10 cellular contexts compared by ENCODE assay signal in the genomic region with DNA sequence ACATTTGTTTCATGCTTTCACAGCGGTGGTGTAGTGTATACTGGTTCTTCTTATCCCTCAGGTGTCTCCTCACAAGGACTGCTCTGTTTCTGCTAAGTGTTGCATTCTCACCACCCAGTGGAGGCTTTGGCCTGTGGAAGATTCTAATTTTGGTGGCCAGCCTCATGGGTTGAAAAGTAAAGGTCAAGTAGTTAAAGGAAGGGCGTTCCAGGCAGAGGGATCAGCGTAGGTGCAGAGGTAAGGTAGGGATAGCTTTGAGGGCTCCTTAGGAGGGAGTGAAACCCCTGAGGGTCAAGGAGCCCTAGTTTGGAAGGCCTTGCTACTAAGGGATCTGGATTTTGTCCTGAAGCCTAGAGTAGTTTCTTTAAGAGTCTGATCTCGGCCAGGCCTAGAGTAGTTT. TPM values are rescaled to one million over a fixed set of nuclear protein-coding genes. Genes with fewer than 3 reads are reported as not detected.
DNase-seq lines count a peak whose midpoint lies in the region; ATAC-seq, FAIRE-seq and TF ChIP-seq lines count a peak whose summit lies in the region.
"Had no signal": no experiment of that assay in that cellular context is flagged by ENCODE, and none has a peak within 500 bp of the region (broad histone marks: within the 10 kb centered on the region; RNA-seq: fewer than 3 reads in every experiment).

No MANE protein-coding gene starts in this region.

- H3K9me3 ChIP-seq in GM12878 (replicated peaks; ENCODE audit: control insufficient read depth, insufficient read depth, low read length): no peaks in the 10 kb centered on the region
- no peaks in the 10 kb centered on the region for H3K9me3 ChIP-seq in lung (ENCODE audit: control insufficient read depth in 2 of 2, insufficient read depth in 1 of 2, low read length in 1 of 2)
- no peaks in the 10 kb centered on the region for H3K9me3 ChIP-seq in transverse colon

- H3K4me2 ChIP-seq in GM12878 (ENCODE audit: control insufficient read depth, insufficient read depth): peak overlapping the region; percentile 98

- TF ChIP-seq EP300 in GM12878 (IDR thresholded peaks at IDR 0.05; ENCODE audit: borderline replicate concordance in 1 of 2, control insufficient read depth in 1 of 2, low read depth in 2 of 2, low read length in 2 of 2) (no peak), transverse colon (IDR thresholded peaks at IDR 0.05; ENCODE audit: low read depth) (no peak)

- H3K27ac ChIP-seq in GM12878 (ENCODE audit: control insufficient read depth, insufficient read depth) (peak overlapping the region; percentile 56), lung (ENCODE audit: low read depth in 1 of 2, low read length in 1 of 2) (peak overlapping the region; percentile 26 to 64), transverse colon (peak overlapping the region; percentile 96 to 97 (median 97))

- H3K4me3 ChIP-seq in GM12878 (peak overlapping the region; percentile 98), lung (peak overlapping the region; percentile 2), transverse colon (peak overlapping the region in 3 of 4 donors; percentile 60 to 86 (median 78))

- no peaks in the 10 kb centered on the region for H4K20me1 ChIP-seq in GM12878 (ENCODE audit: control insufficient read depth, insufficient read depth)

- H3K27ac Mint-ChIP-seq in activated T-cell treated with anti-CD3 and anti-CD28 coated beads, Interleukin-2, amount 50 U/mL, for 72 hours: peak overlapping the region; percentile 61

- TF ChIP-seq POLR2A in GM12878 (IDR thresholded peaks at IDR 0.05; ENCODE audit: low read depth, low read length) (no peak), transverse colon (IDR thresholded peaks at IDR 0.05) (no peak)

- peaks cover 69% of the 10 kb centered on the region for H3K4me1 Mint-ChIP-seq in activated T-cell treated with anti-CD3 and anti-CD28 coated beads, Interleukin-2, amount 50 U/mL, for 72 hours (ENCODE audit: low read depth)

- H3K9ac ChIP-seq in GM12878 (ENCODE audit: control insufficient read depth, insufficient read depth, low read length): peak overlapping the region; percentile 76

- intact Hi-C loops in GM12878 (cut with micrococcal nuclease; ENCODE audit: unreplicated experiment) (no loop called here), transverse colon (cut with DNase I; ENCODE audit: low total_unique reads) (loop anchor here (10.0 kb wide), 1 partner anchor 63 kb away; no protein-coding TSS in a partner anchor)

- peaks cover 16% of the 10 kb centered on the region for H3K4me1 ChIP-seq in GM12878 (ENCODE audit: control insufficient read depth, insufficient read depth, low read length)
- H3K4me1 ChIP-seq in lung (ENCODE audit: control insufficient read depth in 2 of 2, insufficient read depth in 2 of 2, low read length in 2 of 2): peaks cover 17 to 18% of the 10 kb centered on the region in 2 donors
- peaks cover 42 to 61% (median 53%) of the 10 kb centered on the region in 4 donors for H3K4me1 ChIP-seq in transverse colon

- TF ChIP-seq CTCF in GM12878 (IDR thresholded peaks at IDR 0.05 in 2 of 3, conservative IDR thresholded peaks at IDR 0.05 in 1 of 3; ENCODE audit: control insufficient read depth in 2 of 3, extremely low read depth in 1 of 3, insufficient read depth in 1 of 3, low read depth in 3 of 3, low read length in 3 of 3) (peak in 1 of 3 experiments; percentile 9; a peak in 1 of 6 replicates), lung (IDR thresholded peaks at IDR 0.05; ENCODE audit: control extremely low read depth, extremely low read depth) (no peak), transverse colon (IDR thresholded peaks at IDR 0.05) (no peak), omental fat pad (IDR thresholded peaks at IDR 0.05) (no peak)

- no TSS peak for BruUV-seq in GM12878 (replicated peaks; lab: Mats Ljungman, UMichigan)

- H3K27me3 ChIP-seq in GM12878 (replicated peaks in 1 of 2; ENCODE audit: control insufficient read depth in 2 of 2, insufficient read depth in 2 of 2, low read length in 1 of 2): no peaks in the 10 kb centered on the region
- no peaks in the 10 kb centered on the region for H3K27me3 ChIP-seq in lung (ENCODE audit: control insufficient read depth, insufficient read depth)
- no peaks in the 10 kb centered on the region for H3K27me3 ChIP-seq in transverse colon

- SMC1A ChIA-PET in GM12878 (lab: Charles Lee; ENCODE audit: uncharacterized antibody, unreplicated experiment): interaction anchor here (0.8 to 1.7 kb wide), 4 partner anchors 9 to 32 kb away, joined by 3 to 5 read pairs (median 3); no protein-coding TSS in a partner anchor

- TF ChIP-seq RAD21 in GM12878 (IDR thresholded peaks at IDR 0.05; ENCODE audit: insufficient read depth, low read depth, low read length): no peak

- no peaks in the 10 kb centered on the region for H3K9me3 Mint-ChIP-seq in activated T-cell treated with anti-CD3 and anti-CD28 coated beads, Interleukin-2, amount 50 U/mL, for 72 hours

- in situ Hi-C loops in GM12878 (cut with MboI) (no loop called here), transverse colon (cut with MboI; ENCODE audit: low pct_ligation_motif_present in 1 of 4, low pct_unique_long_range_greater_than_20kb in 1 of 4, low sequenced_read_pairs in 3 of 4) (no loop called here)

- no peaks in the 10 kb centered on the region for H3K27me3 Mint-ChIP-seq in activated T-cell treated with anti-CD3 and anti-CD28 coated beads, Interleukin-2, amount 50 U/mL, for 72 hours (ENCODE audit: low read depth)

- DNase-seq in activated T-cell treated with anti-CD3 and anti-CD28 coated beads, Interleukin-2, amount 50 U/mL, for 72 hours: no peak
- DNase-seq in activated T-cell treated with anti-CD3 and anti-CD28 coated beads, Interleukin-2, amount 50 U/mL, for 48 hours: no peak
- DNase-seq in GM12878 (ENCODE audit: low read depth, low spot score): no peak
- no peak for DNase-seq in lung (ENCODE audit: low spot score)
- DNase-seq in transverse colon: no peak
- no peak for DNase-seq in omental fat pad (ENCODE audit: low spot score)
- DNase-seq: activated CD4-positive, alpha-beta T cell treated with anti-CD3 and anti-CD28 coated beads, Interleukin-2, amount 50 U/mL, for 4 hours; DMS53 had no signal

- no peak for FAIRE-seq in GM12878 (lab: Jason Lieb, UNC)

- 39% methylated on average over 4 of the region's 4 CpGs for WGBS in GM12878 (ENCODE audit: insufficient coverage, insufficient replicate concordance, low lambda C conversion rate, missing lambda C conversion rate)
- WGBS in lung, 2 donors: 79 to 90% methylated on average over 4 of the region's 4 CpGs
- WGBS in transverse colon (ENCODE audit: low coverage in 1 of 2), 2 donors: 40 to 65% methylated on average over 2 to 4 of the region's 4 CpGs

- peaks cover 85% of the 10 kb centered on the region for H3K79me2 ChIP-seq in GM12878 (ENCODE audit: control insufficient read depth, insufficient read depth, low read length)

- POLR2A ChIA-PET in GM12878 (lab: Charles Lee): interaction anchor here (1.3 to 3.4 kb wide), 2 partner anchors 13 to 41 kb away, joined by 4 to 19 read pairs; partner anchors contain the start of gene TRIM52

- CTCF ChIA-PET in GM12878 (lab: Yijun Ruan, JAX): interaction anchor here (0.9 to 2.0 kb wide), 3 partner anchors 9 to 64 kb away, joined by 3 to 8 read pairs (median 6); no protein-coding TSS in a partner anchor

- ATAC-seq in activated T-cell treated with anti-CD3 and anti-CD28 coated beads, Interleukin-2, amount 50 U/mL, for 72 hours (replicated peaks in 1 of 2): no peak
- ATAC-seq in GM12878 (no peak), lung (ENCODE audit: insufficient read depth, low FRiP score) (no peak), HG03469 (IDR thresholded peaks at IDR 0.05; ENCODE audit: unreplicated experiment) (no peak), omental fat pad (ENCODE audit: low FRiP score) (no peak), GM18498 (IDR thresholded peaks at IDR 0.05; ENCODE audit: unreplicated experiment) (no peak)

- peaks cover 0 to 8% of the 10 kb centered on the region in 2 experiments; a peak in 2 of 4 replicates for H3K36me3 ChIP-seq in GM12878 (ENCODE audit: control insufficient read depth in 2 of 2, insufficient read depth in 2 of 2, low read length in 1 of 2)
- H3K36me3 ChIP-seq in lung (ENCODE audit: control insufficient read depth in 2 of 2, insufficient read depth in 2 of 2, low read length in 2 of 2): peaks cover 0 to 3% of the 10 kb centered on the region in 2 donors
- H3K36me3 ChIP-seq in transverse colon: peaks cover 0 to 7% (median 0%) of the 10 kb centered on the region in 4 donors

- peaks cover 12 to 17% of the 10 kb centered on the region in 2 donors for H3K36me3 Mint-ChIP-seq in activated T-cell treated with anti-CD3 and anti-CD28 coated beads, Interleukin-2, amount 50 U/mL, for 72 hours (ENCODE audit: insufficient read depth in 2 of 2)

- RAD21 ChIA-PET in GM12878 (lab: Charles Lee; ENCODE audit: unreplicated experiment): no interaction called here

- peak overlapping the region; percentile 81 to 98 for H3K4me3 Mint-ChIP-seq in activated T-cell treated with anti-CD3 and anti-CD28 coated beads, Interleukin-2, amount 50 U/mL, for 72 hours

- H2AFZ ChIP-seq in GM12878 (ENCODE audit: control insufficient read depth, low read depth, low read length): no peak overlapping the region

RNA-seq across cellular contexts. Expression of gene RACK1, which starts 4.6 kb away (rescaled TPM):
- total RNA-seq in activated T-cell treated with anti-CD3 and anti-CD28 coated beads, Interleukin-2, amount 50 U/mL, for 72 hours: 1,000 to 10,000 TPM; 3,606 to 3,662 TPM
- total RNA-seq in GM12878 (2013; cell fraction: nucleolus; rRNA removed): 1,060 and 1,082 TPM in 2 replicates
- total RNA-seq in GM12878 (2014; rRNA removed) (6,385 and 6,584 TPM in 2 replicates), GM12878 (2014; rRNA removed; fragmentation: Illumina TruSeq; extraction: Trizol) (4,111 and 4,251 TPM in 2 replicates), GM12878 (2021) (2,742 and 2,873 TPM in 2 replicates), lung (1,000 to 10,000 TPM; 1,254 to 2,994 TPM), transverse colon (1,000 to 10,000 TPM; 1,633 to 1,930 (median 1,753) TPM), omental fat pad (1,000 to 10,000 TPM; 1,928 to 2,385 (median 2,165) TPM)
- 2,498 TPM for polyA plus RNA-seq in GM12878 (2011; ENCODE audit: low read depth)
- polyA plus RNA-seq in GM12878 (2011; rRNA removed) (2,058 and 4,963 TPM in 2 replicates), GM12878 (2014; fragmentation: Illumina TruSeq; extraction: Trizol) (2,869 and 4,083 TPM in 2 replicates), GM12878 (2014; fragmentation: Nextera tagmentation; extraction: Ambion mirVana) (1,000 to 10,000 TPM; 3,729 to 5,412 TPM), GM12878 (2014; rRNA removed) (5,813 and 5,897 TPM in 2 replicates), GM12878 (2016; fragmentation: Nextera tagmentation; extraction: Ambion mirVana) (1,000 to 10,000 TPM; 1,365 to 1,424 TPM), lung (1,000 to 10,000 TPM; 1,850 to 2,028 TPM)
- 6,471 and 7,747 TPM in 2 replicates for polyA plus RNA-seq in GM12878 (2011; cell fraction: cytosol; rRNA removed)
- 2,792 and 3,345 TPM in 2 replicates for polyA plus RNA-seq in GM12878 (2011; cell fraction: nucleus; rRNA removed)
- polyA plus RNA-seq in GM12878 (2012): 4,319 and 4,635 TPM in 2 replicates
- 6,568 and 9,193 TPM in 2 replicates for polyA minus RNA-seq in GM12878 (2011; rRNA and poly(A)+ RNA removed)
- 1,862 and 1,930 TPM in 2 replicates for polyA minus RNA-seq in GM12878 (2011; cell fraction: cytosol; rRNA and poly(A)+ RNA removed)
- 910 and 1,213 TPM in 2 replicates for polyA minus RNA-seq in GM12878 (2011; cell fraction: nucleus; rRNA and poly(A)+ RNA removed)

RNA-seq across cellular contexts. Expression of gene TRIM52, which starts 12.7 kb away (rescaled TPM):
- 10 to 100 TPM; 19.2 to 22.7 TPM for total RNA-seq in activated T-cell treated with anti-CD3 and anti-CD28 coated beads, Interleukin-2, amount 50 U/mL, for 72 hours
- 46.6 and 48.5 TPM in 2 replicates for total RNA-seq in GM12878 (2013; cell fraction: nucleolus; rRNA removed)
- 6.5 and 7.1 TPM in 2 replicates for total RNA-seq in GM12878 (2014; rRNA removed)
- 10.1 and 11.5 TPM in 2 replicates for total RNA-seq in GM12878 (2014; rRNA removed; fragmentation: Illumina TruSeq; extraction: Trizol)
- 8.4 and 8.6 TPM in 2 replicates for total RNA-seq in GM12878 (2021)
- 5.9 TPM for polyA plus RNA-seq in GM12878 (2011; ENCODE audit: low read depth)
- polyA plus RNA-seq in GM12878 (2011; rRNA removed): 24.3 and 34.0 TPM in 2 replicates
- 12.3 and 13.7 TPM in 2 replicates for polyA plus RNA-seq in GM12878 (2011; cell fraction: cytosol; rRNA removed)
- polyA plus RNA-seq in GM12878 (2011; cell fraction: nucleus; rRNA removed): 31.5 and 38.7 TPM in 2 replicates
- 10.7 and 12.3 TPM in 2 replicates for polyA plus RNA-seq in GM12878 (2012)
- polyA plus RNA-seq in GM12878 (2014; fragmentation: Illumina TruSeq; extraction: Trizol): 12.4 and 14.7 TPM in 2 replicates
- polyA plus RNA-seq in GM12878 (2014; fragmentation: Nextera tagmentation; extraction: Ambion mirVana): 1 to 10 TPM; 1.4 to 3.4 TPM
- 11.6 and 13.4 TPM in 2 replicates for polyA plus RNA-seq in GM12878 (2014; rRNA removed)
- 1 to 10 TPM; 6.8 to 7.9 TPM for polyA plus RNA-seq in GM12878 (2016; fragmentation: Nextera tagmentation; extraction: Ambion mirVana)
- 19.5 and 28.6 TPM in 2 replicates for polyA minus RNA-seq in GM12878 (2011; rRNA and poly(A)+ RNA removed)
- 6.1 and 7.9 TPM in 2 replicates for polyA minus RNA-seq in GM12878 (2011; cell fraction: cytosol; rRNA and poly(A)+ RNA removed)
- polyA minus RNA-seq in GM12878 (2011; cell fraction: nucleus; rRNA and poly(A)+ RNA removed): 15.4 and 24.9 TPM in 2 replicates
- 10 to 100 TPM; 16.1 to 19.3 TPM for total RNA-seq in lung
- polyA plus RNA-seq in lung: 10 to 100 TPM in 1 of 2 donors, 1 to 10 TPM in 1; 6.5 to 11.6 TPM
- 10 to 100 TPM; 14.7 to 24.3 (median 20.4) TPM for total RNA-seq in transverse colon
- 10 to 100 TPM in 3 of 4 donors, 1 to 10 TPM in 1; 9.8 to 19.7 (median 14.5) TPM for total RNA-seq in omental fat pad

RNA-seq across cellular contexts. Expression of gene TRIM41, which starts 25.2 kb away (rescaled TPM):
- total RNA-seq in activated T-cell treated with anti-CD3 and anti-CD28 coated beads, Interleukin-2, amount 50 U/mL, for 72 hours: 10 to 100 TPM; 42.1 to 52.1 TPM
- 30.1 and 34.3 TPM in 2 replicates for total RNA-seq in GM12878 (2013; cell fraction: nucleolus; rRNA removed)
- total RNA-seq in GM12878 (2014; rRNA removed) (16.0 and 17.2 TPM in 2 replicates), GM12878 (2014; rRNA removed; fragmentation: Illumina TruSeq; extraction: Trizol) (10.5 and 10.6 TPM in 2 replicates), GM12878 (2021) (24.6 and 28.9 TPM in 2 replicates), lung (10 to 100 TPM; 13.1 to 38.6 TPM), transverse colon (10 to 100 TPM; 17.9 to 23.9 (median 18.7) TPM), omental fat pad (10 to 100 TPM in 3 of 4 donors, 1 to 10 TPM in 1; 9.8 to 16.4 (median 12.6) TPM)
- polyA plus RNA-seq in GM12878 (2011; ENCODE audit: low read depth): 11.5 TPM
- polyA plus RNA-seq in GM12878 (2011; rRNA removed) (14.8 and 17.7 TPM in 2 replicates), GM12878 (2014; fragmentation: Illumina TruSeq; extraction: Trizol) (9.4 and 10.6 TPM in 2 replicates), GM12878 (2014; fragmentation: Nextera tagmentation; extraction: Ambion mirVana) (1 to 10 TPM; 1.0 to 3.2 TPM), GM12878 (2014; rRNA removed) (21.5 and 24.4 TPM in 2 replicates), GM12878 (2016; fragmentation: Nextera tagmentation; extraction: Ambion mirVana) (1 to 10 TPM; 5.2 to 5.5 TPM), lung (10 to 100 TPM; 20.3 to 24.1 TPM)
- polyA plus RNA-seq in GM12878 (2011; cell fraction: cytosol; rRNA removed): 16.4 and 21.9 TPM in 2 replicates
- 173 and 195 TPM in 2 replicates for polyA plus RNA-seq in GM12878 (2011; cell fraction: nucleus; rRNA removed)
- 21.7 and 28.2 TPM in 2 replicates for polyA plus RNA-seq in GM12878 (2012)
- polyA minus RNA-seq in GM12878 (2011; rRNA and poly(A)+ RNA removed): 8.6 and 10.9 TPM in 2 replicates
- 6.8 and 7.5 TPM in 2 replicates for polyA minus RNA-seq in GM12878 (2011; cell fraction: cytosol; rRNA and poly(A)+ RNA removed)
- 16.0 and 24.7 TPM in 2 replicates for polyA minus RNA-seq in GM12878 (2011; cell fraction: nucleus; rRNA and poly(A)+ RNA removed)

RNA-seq across cellular contexts. Expression of gene TRIM7, which starts 43.3 kb away (rescaled TPM):
- 1 to 10 TPM; 2.4 to 2.9 TPM for total RNA-seq in activated T-cell treated with anti-CD3 and anti-CD28 coated beads, Interleukin-2, amount 50 U/mL, for 72 hours
- total RNA-seq in GM12878 (2013; cell fraction: nucleolus; rRNA removed): 0.59 and 0.84 TPM in 2 replicates
- total RNA-seq in GM12878 (2014; rRNA removed) (0.54 and 1.1 TPM in 2 replicates), GM12878 (2014; rRNA removed; fragmentation: Illumina TruSeq; extraction: Trizol) (0.22 and 0.46 TPM in 2 replicates), GM12878 (2021) (0.38 and 0.96 TPM in 2 replicates), lung (1 to 10 TPM in 1 of 2 donors, under 1 TPM in 1; 0.46 to 3.8 TPM), transverse colon (10 to 100 TPM in 1 of 4 donors, 1 to 10 TPM in 2, not detected in 1; 2.5 to 16.7 (median 7.5) TPM), omental fat pad (1 to 10 TPM in 2 of 4 donors, under 1 TPM in 2; 0.79 to 2.9 (median 1.1) TPM)
- 1.1 TPM for polyA plus RNA-seq in GM12878 (2011; ENCODE audit: low read depth)
- polyA plus RNA-seq in GM12878 (2011; rRNA removed) (1.6 TPM in 2 replicates), GM12878 (2014; fragmentation: Illumina TruSeq; extraction: Trizol) (0.32 and 0.33 TPM in 2 replicates), GM12878 (2014; fragmentation: Nextera tagmentation; extraction: Ambion mirVana) (under 1 TPM; 0.02 to 0.20 TPM), GM12878 (2014; rRNA removed) (0.84 and 1.1 TPM in 2 replicates), GM12878 (2016; fragmentation: Nextera tagmentation; extraction: Ambion mirVana) (1 to 10 TPM in 1 of 2 experiments, under 1 TPM in 1; 0.44 to 1.3 TPM), lung (1 to 10 TPM; 1.2 to 3.6 TPM)
- polyA plus RNA-seq in GM12878 (2011; cell fraction: cytosol; rRNA removed): 0.97 and 1.0 TPM in 2 replicates
- polyA plus RNA-seq in GM12878 (2011; cell fraction: nucleus; rRNA removed): 2.2 and 2.4 TPM in 2 replicates
- polyA plus RNA-seq in GM12878 (2012): 0.87 and 1.7 TPM in 2 replicates
- polyA minus RNA-seq in GM12878 (2011; rRNA and poly(A)+ RNA removed): 0.80 and 0.88 TPM in 2 replicates
- 0.83 and 1.1 TPM in 2 replicates for polyA minus RNA-seq in GM12878 (2011; cell fraction: cytosol; rRNA and poly(A)+ RNA removed)
- 0.73 and 1.5 TPM in 2 replicates for polyA minus RNA-seq in GM12878 (2011; cell fraction: nucleus; rRNA and poly(A)+ RNA removed)

Comparison
In these comparisons a context has a peak if more than half of its experiments do, and no peak if none do; other contexts are left out.
1. H3K27ac ChIP-seq: peak in every context shown above with its lines; median percentile 97 in transverse colon; 56 in GM12878; 45 in lung.
2. H3K4me3 ChIP-seq: peak in every context shown above with its lines; median percentile 98 in GM12878; 78 in transverse colon; 2 in lung.